Comparison of ENCODE assay signal across 1 cellular context in genomic region chr2:74162951-74163350, GRCh38.
TF ChIP-seq lines count a peak whose summit lies in the region.

No MANE protein-coding gene starts in this region.

TF ChIP-seq in GM12878, 131 proteins besides CTCF, POLR2A, EP300 and RAD21:
- TF ChIP-seq MYB (IDR thresholded peaks at IDR 0.05; ENCODE audit: borderline replicate concordance, low read depth, low read length) (no peak), FOS (IDR thresholded peaks at IDR 0.05; ENCODE audit: borderline replicate concordance, extremely low read depth, insufficient read length) (no peak), JUND (IDR thresholded peaks at IDR 0.05; ENCODE audit: low read depth, low read length) (no peak), EED (IDR thresholded peaks at IDR 0.05; ENCODE audit: low read depth) (no peak), ZNF24 (IDR thresholded peaks at IDR 0.05) (no peak), NR2C1 (IDR thresholded peaks at IDR 0.05) (no peak), IRF5 (IDR thresholded peaks at IDR 0.05; ENCODE audit: borderline replicate concordance) (no peak), SUZ12 (IDR thresholded peaks at IDR 0.05; ENCODE audit: unreplicated experiment) (no peak), GATAD2B (conservative IDR thresholded peaks at IDR 0.05; ENCODE audit: low read depth) (no peak), ZBTB4 (CRISPR knock-in tag; IDR thresholded peaks at IDR 0.05) (no peak), MLLT1 (IDR thresholded peaks at IDR 0.05) (no peak), SRF (IDR thresholded peaks at IDR 0.05; ENCODE audit: low read depth in 2 of 2, low read length in 2 of 2) (no peak), CBX5 (IDR thresholded peaks at IDR 0.05; ENCODE audit: low read depth) (no peak)
TF ChIP-seq in GM12878: peak in this region for 0.
